In genomic region chr2:38076710-38077430, GRCh38 we compare ENCODE assay signal across 8 cellular contexts. TPM values are rescaled to one million over a fixed set of nuclear protein-coding genes. Genes with fewer than 3 reads are reported as not detected.
DNase-seq lines count a peak whose midpoint lies in the region; ATAC-seq and TF ChIP-seq lines count a peak whose summit lies in the region.

No MANE protein-coding gene starts in this region.

- no peaks in the 10 kb centered on the region for H3K9me3 ChIP-seq in gastroesophageal sphincter
- H3K9me3 ChIP-seq in osteoblast (ENCODE audit: low read depth, low read length), result no peaks in the 10 kb centered on the region
- H3K9me3 ChIP-seq in vagina, result no peaks in the 10 kb centered on the region

- peaks cover 7% of the 10 kb centered on the region for H4K20me1 ChIP-seq in osteoblast (ENCODE audit: insufficient read depth, low read length)

- TF ChIP-seq POLR2A in gastroesophageal sphincter (IDR thresholded peaks at IDR 0.05), result peak; percentile 55 to 71
- TF ChIP-seq POLR2A in vagina (IDR thresholded peaks at IDR 0.05), result no peak

- H3K36me3 ChIP-seq in gastroesophageal sphincter (no peaks in the 10 kb centered on the region), osteoblast (ENCODE audit: insufficient read depth, low read length) (peaks cover 20% of the 10 kb centered on the region), vagina (no peaks in the 10 kb centered on the region)

- H3K4me3 ChIP-seq in gastroesophageal sphincter, result peak overlapping the region; percentile 40 to 60
- peak overlapping the region; percentile 80 for H3K4me3 ChIP-seq in osteoblast (ENCODE audit: insufficient read depth, low read length)
- peak overlapping the region; percentile 51 to 63 for H3K4me3 ChIP-seq in vagina

- H3K27me3 Mint-ChIP-seq in activated T-cell treated with anti-CD3 and anti-CD28 coated beads, Interleukin-2, amount 50 U/mL, for 4 hours (ENCODE audit: low read depth), result peaks cover 59% of the 10 kb centered on the region

- peak; percentile 83 for DNase-seq in activated T-cell treated with anti-CD3 and anti-CD28 coated beads for 48 hours (ENCODE audit: low read depth)
- no peak for DNase-seq in activated T-cell treated with anti-CD3 and anti-CD28 coated beads, Interleukin-2, amount 50 U/mL, for 1 hour
- peak; percentile 91 for DNase-seq in NCI-H460 (ENCODE audit: extremely low read depth, low read depth)
- no peak for DNase-seq in activated T-cell treated with anti-CD3 and anti-CD28 coated beads, Interleukin-2, amount 50 U/mL, for 4 hours
- DNase-seq in osteoblast (ENCODE audit: insufficient read length, low spot score, missing footprints), result peak; percentile 98
- no peak for DNase-seq in vagina (ENCODE audit: extremely low spot score in 2 of 2)

- peak overlapping the region; percentile 50 for H2AFZ ChIP-seq in osteoblast (ENCODE audit: low read length)

- peaks cover 28% of the 10 kb centered on the region for H3K79me2 ChIP-seq in osteoblast (ENCODE audit: insufficient read depth, low read length)

- peaks cover 23% of the 10 kb centered on the region for H3K4me1 Mint-ChIP-seq in activated T-cell treated with anti-CD3 and anti-CD28 coated beads, Interleukin-2, amount 50 U/mL, for 4 hours (ENCODE audit: low read depth)

- 0% methylated on average over 5 of the region's 76 CpGs; no CpG with 5 or more reads in 1 of the 2 donors for WGBS in gastroesophageal sphincter (ENCODE audit: low coverage in 1 of 2), 2 donors

- peak in 2 of 4 experiments; percentile 37 to 51 for TF ChIP-seq CTCF in gastroesophageal sphincter (IDR thresholded peaks at IDR 0.05)
- TF ChIP-seq CTCF in osteoblast (IDR thresholded peaks at IDR 0.05; ENCODE audit: extremely low read depth, low read depth, low read length), result no peak
- TF ChIP-seq CTCF in vagina (IDR thresholded peaks at IDR 0.05), result no peak

- no peak for TF ChIP-seq EP300 in gastroesophageal sphincter (IDR thresholded peaks at IDR 0.05)

- peaks cover 61% of the 10 kb centered on the region for H3K27me3 ChIP-seq in gastroesophageal sphincter
- H3K27me3 ChIP-seq in osteoblast (ENCODE audit: insufficient read depth, low read length), result peaks cover 23% of the 10 kb centered on the region
- no peaks in the 10 kb centered on the region for H3K27me3 ChIP-seq in vagina

- peak overlapping the region; percentile 70 for H3K4me3 Mint-ChIP-seq in activated T-cell treated with anti-CD3 and anti-CD28 coated beads, Interleukin-2, amount 50 U/mL, for 4 hours

- no peaks in the 10 kb centered on the region for H3K9me3 Mint-ChIP-seq in activated T-cell treated with anti-CD3 and anti-CD28 coated beads, Interleukin-2, amount 50 U/mL, for 4 hours

- H3K4me1 ChIP-seq in gastroesophageal sphincter, result peaks cover 0 to 51% (median 32%) of the 10 kb centered on the region in 3 donors
- peaks cover 22% of the 10 kb centered on the region for H3K4me1 ChIP-seq in osteoblast (ENCODE audit: insufficient read depth, low read length)
- H3K4me1 ChIP-seq in vagina, result peaks cover 44% of the 10 kb centered on the region

- H3K36me3 Mint-ChIP-seq in activated T-cell treated with anti-CD3 and anti-CD28 coated beads, Interleukin-2, amount 50 U/mL, for 4 hours (ENCODE audit: insufficient read depth), result no peaks in the 10 kb centered on the region

- H3K4me2 ChIP-seq in osteoblast (ENCODE audit: insufficient read depth, low read length), result peak overlapping the region; percentile 88

- H3K27ac ChIP-seq in gastroesophageal sphincter (peak overlapping the region; percentile 18 to 90 (median 82)), osteoblast (ENCODE audit: low read depth, low read length) (peak overlapping the region; percentile 97), vagina (peak overlapping the region; percentile 84)

- peak; percentile 54 for ATAC-seq in HG02870 (IDR thresholded peaks at IDR 0.05; ENCODE audit: unreplicated experiment)
- peak; percentile 78 for ATAC-seq in activated T-cell treated with anti-CD3 and anti-CD28 coated beads, Interleukin-2, amount 50 U/mL, for 4 hours
- ATAC-seq in gastroesophageal sphincter, result peak; percentile 71

- intact Hi-C loops in vagina (cut with DNase I), result loop anchor here (1.0 to 10.0 kb wide), 3 partner anchors 90 to 198 kb away; no protein-coding TSS in a partner anchor

RNA-seq across cellular contexts. Expression of gene CYP1B1, which starts 0.9 kb away (rescaled TPM):
- 74.7 and 82.4 TPM in 2 replicates for total RNA-seq in NCI-H460 (2014; rRNA removed; shearing (Covaris generic))
- 48.5 and 84.0 TPM in 2 replicates for polyA plus RNA-seq in NCI-H460 (2014; cell fraction: nucleus; rRNA removed)
- 10 to 100 TPM in 2 of 3 donors, 1 to 10 TPM in 1; 6.3 to 13.9 (median 11.4) TPM for total RNA-seq in activated T-cell treated with anti-CD3 and anti-CD28 coated beads, Interleukin-2, amount 50 U/mL, for 4 hours
- total RNA-seq in gastroesophageal sphincter, result 100 to 1,000 TPM in 1 of 4 donors, 10 to 100 TPM in 3; 19.5 to 156 (median 35.6) TPM
- total RNA-seq in osteoblast, result 827 and 849 TPM in 2 replicates
- 88.9 TPM for total RNA-seq in vagina

Comparison
In these comparisons a context has a peak if more than half of its experiments do, and no peak if none do; other contexts are left out.
1. DNase-seq: peak in activated T-cell treated with anti-CD3 and anti-CD28 coated beads for 48 hours (single experiment), NCI-H460 (single experiment) and osteoblast (single experiment); none in activated T-cell treated with anti-CD3 and anti-CD28 coated beads, Interleukin-2, amount 50 U/mL, for 1 hour (single experiment), activated T-cell treated with anti-CD3 and anti-CD28 coated beads, Interleukin-2, amount 50 U/mL, for 4 hours (single experiment) and vagina (0 of 2).
2. POLR2A ChIP-seq: peak in gastroesophageal sphincter (2 of 2); none in vagina (0 of 2).
3. Peak in every context shown above with its lines, with median percentiles within 50 percentile points of each other: ATAC-seq, H3K27ac ChIP-seq and H3K4me3 ChIP-seq.